In the genomic region with DNA sequence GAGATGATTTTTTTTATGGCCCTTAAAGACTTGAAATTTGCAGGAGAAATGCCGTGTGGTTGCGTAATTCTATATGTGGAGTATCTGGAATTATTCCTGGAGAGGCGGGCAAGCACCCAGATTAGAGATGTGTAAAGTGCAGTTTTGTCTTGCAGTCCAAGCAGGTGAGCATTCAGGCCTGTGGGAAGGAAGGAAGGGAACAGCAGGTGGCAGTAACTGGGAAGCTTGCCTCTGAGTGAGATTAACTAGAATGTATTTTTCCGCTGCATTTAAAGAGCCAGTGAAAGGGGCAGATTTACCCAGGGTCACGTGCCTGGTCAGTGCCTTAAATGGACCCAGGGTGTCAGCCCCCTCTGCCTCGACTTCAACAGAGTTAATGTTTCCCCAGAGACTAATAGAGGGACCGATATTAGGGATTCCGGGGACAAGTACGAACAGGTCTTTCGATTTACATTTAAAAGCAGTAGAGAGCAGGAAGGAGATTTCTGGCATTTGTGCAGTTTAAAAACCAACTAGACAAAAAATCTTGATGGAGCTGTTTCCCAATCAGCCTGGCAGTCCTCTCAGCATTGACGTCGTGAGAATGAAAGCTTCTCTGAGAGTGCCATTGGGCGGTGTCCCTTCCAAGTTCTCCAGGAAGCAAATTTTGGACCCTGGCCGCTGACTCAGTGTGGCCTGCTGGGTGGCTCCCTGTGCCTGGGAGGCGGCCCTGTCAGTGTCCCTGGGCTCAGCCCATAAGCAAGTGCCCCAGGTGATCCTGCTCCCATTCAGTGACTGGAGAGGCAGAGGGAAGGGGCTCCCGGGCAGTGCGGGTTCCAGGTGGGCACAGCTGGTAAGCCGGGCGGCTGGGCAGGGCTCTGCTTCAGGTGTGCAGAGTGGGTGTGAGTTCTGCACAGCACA, we compare ENCODE assay signal across 8 cellular contexts. TPM values are rescaled to one million over a fixed set of nuclear protein-coding genes. Genes with fewer than 3 reads are reported as not detected.
DNase-seq lines count a peak whose midpoint lies in the region; ATAC-seq and TF ChIP-seq lines count a peak whose summit lies in the region.

No MANE protein-coding gene starts in this region.

- TF ChIP-seq RAD21 in liver (IDR thresholded peaks at IDR 0.05): peak; percentile 78 to 85

- WGBS in liver: 39% methylated on average over 19 of the region's 19 CpGs
- WGBS in thymus: 93% methylated on average over 19 of the region's 19 CpGs

- peak; percentile 87 for TF ChIP-seq CTCF in LNCaP clone FGC (IDR thresholded peaks at IDR 0.05; ENCODE audit: control insufficient read depth, extremely low read depth, insufficient read depth)
- TF ChIP-seq CTCF in choroid plexus epithelial cell (conservative IDR thresholded peaks at IDR 0.05; ENCODE audit: low read depth, low read length): peak; percentile 50
- peak; percentile 65 for TF ChIP-seq CTCF in liver (IDR thresholded peaks at IDR 0.05; ENCODE audit: low read depth, low read length, missing input control)

- H3K27me3 ChIP-seq in liver (ENCODE audit: control insufficient read depth in 4 of 4, insufficient read depth in 4 of 4, low read length in 3 of 4): no peaks in the 10 kb centered on the region
- H3K27me3 ChIP-seq in thymus (ENCODE audit: control insufficient read depth, insufficient read depth): no peaks in the 10 kb centered on the region

- peak overlapping the region; percentile 49 to 84 for H3K9ac ChIP-seq in liver (ENCODE audit: low read depth in 1 of 2, low read length in 2 of 2)

- H3K4me3 ChIP-seq in LNCaP clone FGC (ENCODE audit: low read depth, low read length) (peak overlapping the region; percentile 26), choroid plexus epithelial cell (ENCODE audit: low read depth, low read length) (no peak overlapping the region), liver (ENCODE audit: low read depth in 1 of 3, low read length in 3 of 3) (peak overlapping the region; percentile 34 to 76 (median 56)), thymus (ENCODE audit: low read length) (no peak overlapping the region)

- H3K27ac ChIP-seq in liver (ENCODE audit: low read depth in 1 of 2, low read length in 2 of 2) (peak overlapping the region; percentile 88 to 95), thymus (ENCODE audit: low read depth) (peak overlapping the region; percentile 52)

- DNase-seq in Ammon's horn (ENCODE audit: low spot score) (peak; percentile 75), LNCaP clone FGC (ENCODE audit: low read depth) (peak; percentile 76), choroid plexus epithelial cell (ENCODE audit: low read depth) (peak; percentile 44), activated gamma-delta T cell (lab: John Stamatoyannopoulos, UW) (no peak)

- H3K4me1 ChIP-seq in liver (ENCODE audit: control insufficient read depth in 4 of 4, insufficient read depth in 4 of 4, low read length in 3 of 4) (peaks cover 3 to 35% (median 26%) of the 10 kb centered on the region in 4 donors), thymus (ENCODE audit: control insufficient read depth, insufficient read depth, low read length) (no peaks in the 10 kb centered on the region)

- ATAC-seq in HG03432 (IDR thresholded peaks at IDR 0.05; ENCODE audit: unreplicated experiment) (no peak), HG03095 (IDR thresholded peaks at IDR 0.05; ENCODE audit: unreplicated experiment) (no peak)

- no peaks in the 10 kb centered on the region for H3K36me3 ChIP-seq in liver (ENCODE audit: control insufficient read depth in 4 of 4, insufficient read depth in 3 of 4, low read depth in 1 of 4, low read length in 3 of 4)
- H3K36me3 ChIP-seq in thymus (ENCODE audit: control insufficient read depth, insufficient read depth): no peaks in the 10 kb centered on the region

- H3K9me3 ChIP-seq in liver (ENCODE audit: control insufficient read depth in 4 of 4, low read length in 3 of 4): no peaks in the 10 kb centered on the region
- H3K9me3 ChIP-seq in thymus (ENCODE audit: control insufficient read depth): no peaks in the 10 kb centered on the region

TF ChIP-seq in liver, 16 proteins besides CTCF, POLR2A, EP300 and RAD21:
- TF ChIP-seq MAX (IDR thresholded peaks at IDR 0.05) (peak; percentile 51), HNF4A (conservative IDR thresholded peaks at IDR 0.05) (peak; percentile 61 to 76), FOXA1 (IDR thresholded peaks at IDR 0.05) (peak; percentile 9), GABPA (IDR thresholded peaks at IDR 0.05 in 1 of 2, conservative IDR thresholded peaks at IDR 0.05 in 1 of 2) (no peak), YY1 (IDR thresholded peaks at IDR 0.05) (peak; percentile 47), HNF4G (IDR thresholded peaks at IDR 0.05) (peak; percentile 19), NR2F2 (IDR thresholded peaks at IDR 0.05) (no peak), RXRA (IDR thresholded peaks at IDR 0.05) (peak in 1 of 2 donors; percentile 50), EGR1 (IDR thresholded peaks at IDR 0.05; ENCODE audit: low read depth in 2 of 2) (peak in 1 of 2 donors; percentile 16), SP1 (IDR thresholded peaks at IDR 0.05) (peak; percentile 59), FOXA2 (IDR thresholded peaks at IDR 0.05) (no peak), JUND (IDR thresholded peaks at IDR 0.05) (peak; percentile 51 to 83), TAF1 (conservative IDR thresholded peaks at IDR 0.05) (peak; percentile 55)
- TF ChIP-seq, protein P1, sequence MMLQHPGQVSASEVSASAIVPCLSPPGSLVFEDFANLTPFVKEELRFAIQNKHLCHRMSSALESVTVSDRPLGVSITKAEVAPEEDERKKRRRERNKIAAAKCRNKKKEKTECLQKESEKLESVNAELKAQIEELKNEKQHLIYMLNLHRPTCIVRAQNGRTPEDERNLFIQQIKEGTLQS (IDR thresholded peaks at IDR 0.05): no peak
- TF ChIP-seq, protein P2, sequence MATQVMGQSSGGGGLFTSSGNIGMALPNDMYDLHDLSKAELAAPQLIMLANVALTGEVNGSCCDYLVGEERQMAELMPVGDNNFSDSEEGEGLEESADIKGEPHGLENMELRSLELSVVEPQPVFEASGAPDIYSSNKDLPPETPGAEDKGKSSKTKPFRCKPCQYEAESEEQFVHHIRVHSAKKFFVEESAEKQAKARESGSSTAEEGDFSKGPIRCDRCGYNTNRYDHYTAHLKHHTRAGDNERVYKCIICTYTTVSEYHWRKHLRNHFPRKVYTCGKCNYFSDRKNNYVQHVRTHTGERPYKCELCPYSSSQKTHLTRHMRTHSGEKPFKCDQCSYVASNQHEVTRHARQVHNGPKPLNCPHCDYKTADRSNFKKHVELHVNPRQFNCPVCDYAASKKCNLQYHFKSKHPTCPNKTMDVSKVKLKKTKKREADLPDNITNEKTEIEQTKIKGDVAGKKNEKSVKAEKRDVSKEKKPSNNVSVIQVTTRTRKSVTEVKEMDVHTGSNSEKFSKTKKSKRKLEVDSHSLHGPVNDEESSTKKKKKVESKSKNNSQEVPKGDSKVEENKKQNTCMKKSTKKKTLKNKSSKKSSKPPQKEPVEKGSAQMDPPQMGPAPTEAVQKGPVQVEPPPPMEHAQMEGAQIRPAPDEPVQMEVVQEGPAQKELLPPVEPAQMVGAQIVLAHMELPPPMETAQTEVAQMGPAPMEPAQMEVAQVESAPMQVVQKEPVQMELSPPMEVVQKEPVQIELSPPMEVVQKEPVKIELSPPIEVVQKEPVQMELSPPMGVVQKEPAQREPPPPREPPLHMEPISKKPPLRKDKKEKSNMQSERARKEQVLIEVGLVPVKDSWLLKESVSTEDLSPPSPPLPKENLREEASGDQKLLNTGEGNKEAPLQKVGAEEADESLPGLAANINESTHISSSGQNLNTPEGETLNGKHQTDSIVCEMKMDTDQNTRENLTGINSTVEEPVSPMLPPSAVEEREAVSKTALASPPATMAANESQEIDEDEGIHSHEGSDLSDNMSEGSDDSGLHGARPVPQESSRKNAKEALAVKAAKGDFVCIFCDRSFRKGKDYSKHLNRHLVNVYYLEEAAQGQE (IDR thresholded peaks at IDR 0.05): peak; percentile 45

RNA-seq across cellular contexts. Expression of gene KSR1, which starts 38.2 kb away (rescaled TPM):
- total RNA-seq in liver: 1 to 10 TPM; 5.3 to 9.0 TPM
- polyA plus RNA-seq in liver (1 to 10 TPM; 1.2 to 2.9 TPM), thymus (32.8 TPM)

Comparison
In these comparisons a context has a peak if more than half of its experiments do, and no peak if none do; other contexts are left out.
1. H3K4me3 ChIP-seq: peak in LNCaP clone FGC (single experiment) and liver (3 of 3); none in choroid plexus epithelial cell (single experiment) and thymus (single experiment).
2. Peak in every context shown above with its lines, with median percentiles within 50 percentile points of each other: CTCF ChIP-seq.